15 cellular contexts compared by ENCODE assay signal in the genomic region with DNA sequence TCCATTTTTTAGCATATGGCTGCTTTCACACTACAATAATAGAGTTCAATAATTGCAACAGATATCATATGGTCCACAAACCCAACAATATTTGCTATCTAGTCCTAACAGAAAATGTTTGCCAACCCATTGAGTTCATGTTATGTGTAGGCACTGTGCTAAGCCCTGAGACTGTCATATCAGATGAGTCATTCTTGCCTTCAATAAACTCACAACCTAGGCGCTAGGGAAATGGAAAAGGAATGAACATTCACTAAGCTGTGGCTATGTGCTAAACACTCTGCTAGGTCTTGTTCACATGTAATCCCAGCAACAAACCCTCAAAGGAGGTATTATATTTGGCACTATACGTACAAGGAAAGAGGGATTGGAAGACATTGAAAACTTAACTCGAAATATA. TPM values are rescaled to one million over a fixed set of nuclear protein-coding genes. Genes with fewer than 3 reads are reported as not detected.
"Had no signal": no experiment of that assay in that cellular context is flagged by ENCODE, and none has a peak within 500 bp of the region (broad histone marks: within the 10 kb centered on the region; RNA-seq: fewer than 3 reads in every experiment).

No MANE protein-coding gene starts in this region.

- H3K27me3 Mint-ChIP-seq: activated CD4-positive, alpha-beta memory T cell treated with anti-CD3 and anti-CD28 coated beads for 36 hours; naive thymus-derived CD4-positive, alpha-beta T cell had no signal

- H3K9me3 ChIP-seq: right atrium auricular region, suprapubic skin, upper lobe of left lung had no signal

- H3K36me3 Mint-ChIP-seq: activated CD4-positive, alpha-beta memory T cell treated with anti-CD3 and anti-CD28 coated beads for 36 hours had no signal

- H3K27ac Mint-ChIP-seq: activated CD4-positive, alpha-beta memory T cell treated with anti-CD3 and anti-CD28 coated beads for 36 hours had no signal

- ATAC-seq: esophagus mucosa; left cardiac atrium; naive thymus-derived CD4-positive, alpha-beta T cell had no signal

- H3K4me3 Mint-ChIP-seq: activated CD4-positive, alpha-beta memory T cell treated with anti-CD3 and anti-CD28 coated beads for 36 hours; naive thymus-derived CD4-positive, alpha-beta T cell had no signal

- H3K9me3 Mint-ChIP-seq: activated CD4-positive, alpha-beta memory T cell treated with anti-CD3 and anti-CD28 coated beads for 36 hours had no signal

- H3K27ac ChIP-seq: dorsolateral prefrontal cortex, right atrium auricular region, skin epidermis, suprapubic skin, upper lobe of left lung had no signal

- H3K4me3 ChIP-seq: dorsolateral prefrontal cortex, lung, right atrium auricular region, skin epidermis, suprapubic skin, upper lobe of left lung had no signal

- H3K27me3 ChIP-seq: dorsolateral prefrontal cortex, right atrium auricular region, suprapubic skin, upper lobe of left lung had no signal

- DNase-seq: activated CD4-positive, alpha-beta memory T cell treated with anti-CD3 and anti-CD28 coated beads for 36 hours; activated effector memory CD4-positive, alpha-beta T cell treated with Interleukin-2 at 50 U/mL for 16 hours; dorsolateral prefrontal cortex; left cardiac atrium; naive thymus-derived CD4-positive, alpha-beta T cell; posterior cingulate gyrus; stimulated activated CD4-positive, alpha-beta T cell treated with anti-CD3 and anti-CD28 coated beads, Interleukin-4, amount 100 ng/mL, for 4 hours; upper lobe of left lung had no signal

- H3K4me1 ChIP-seq: right atrium auricular region, suprapubic skin, upper lobe of left lung had no signal

- H3K36me3 ChIP-seq: right atrium auricular region, suprapubic skin, upper lobe of left lung had no signal

RNA-seq across cellular contexts. Expression of a gene that starts 8.4 kb away (rescaled TPM):
- total RNA-seq: astrocyte, glomerular endothelial cell had no signal
